ENCODE assay signal across 11 cellular contexts in the genomic region with DNA sequence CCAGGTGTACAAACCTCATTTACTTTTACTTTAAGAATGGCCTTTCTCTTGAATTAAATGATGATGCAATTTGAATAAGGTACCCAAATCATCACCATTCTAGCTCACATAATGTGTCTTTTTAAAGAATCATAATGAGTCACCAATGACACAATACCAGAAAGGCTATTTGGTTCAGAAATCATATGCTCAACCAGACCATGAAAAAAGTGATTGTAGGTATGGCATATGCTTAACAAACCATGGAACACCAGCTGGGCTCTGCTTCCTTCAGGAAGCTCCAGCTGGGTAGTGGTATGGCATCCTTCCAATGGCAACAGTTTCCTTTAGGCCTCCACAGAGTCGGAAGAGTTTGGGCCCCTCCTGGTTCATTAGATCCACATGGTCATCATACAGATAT.
DNase-seq lines count a peak whose midpoint lies in the region; TF ChIP-seq lines count a peak whose summit lies in the region.
"Had no signal": no experiment of that assay in that cellular context is flagged by ENCODE, and none has a peak within 500 bp of the region (broad histone marks: within the 10 kb centered on the region; RNA-seq: fewer than 3 reads in every experiment).

No MANE protein-coding gene starts in this region.

- no peaks in the 10 kb centered on the region for H3K9me3 ChIP-seq in SK-N-SH

- H3K27ac ChIP-seq in SK-N-SH (ENCODE audit: low read depth in 2 of 2, low read length in 1 of 2), result no peak overlapping the region

- WGBS in SK-N-SH (ENCODE audit: low lambda C conversion rate), result 0% methylated on average over 1 of the region's 1 CpG

- TF ChIP-seq EP300 in SK-N-SH (IDR thresholded peaks at IDR 0.05; ENCODE audit: borderline replicate concordance in 1 of 2, low read depth in 1 of 2, low read length in 1 of 2), result no peak

- H3K27me3 ChIP-seq in SK-N-SH (ENCODE audit: insufficient read depth), result no peaks in the 10 kb centered on the region

- no peaks in the 10 kb centered on the region for H3K79me2 ChIP-seq in SK-N-SH (ENCODE audit: insufficient read depth)

- CTCF ChIA-PET in SK-N-SH (lab: Yijun Ruan, JAX), result no interaction called here

- H3F3A ChIP-seq in SK-N-SH (replicated peaks; ENCODE audit: insufficient read depth), result no peaks in the 10 kb centered on the region

- no peak for TF ChIP-seq RAD21 in SK-N-SH (IDR thresholded peaks at IDR 0.05; ENCODE audit: low read length)

- 0 out of 2 replicates have a peak, but pooled peaks cover 2% of the 10 kb centered on the region for H3K9me2 ChIP-seq in SK-N-SH

- POLR2A ChIA-PET in SK-N-SH (lab: Yijun Ruan, JAX), result no interaction called here

- no peak overlapping the region for H3K9ac ChIP-seq in SK-N-SH

- no peak overlapping the region for H3K4me2 ChIP-seq in SK-N-SH

- H3K4me3 ChIP-seq in fibroblast of mammary gland (ENCODE audit: control insufficient read depth, low read depth, low read length), result no peak overlapping the region
- H3K4me3 ChIP-seq in SK-N-SH (ENCODE audit: low read depth in 2 of 2, low read length in 1 of 2), result no peak overlapping the region

- H4K20me1 ChIP-seq in SK-N-SH (ENCODE audit: insufficient read depth), result no peaks in the 10 kb centered on the region

- no peak overlapping the region for H2AFZ ChIP-seq in SK-N-SH (ENCODE audit: low read depth)

- H3K4me1 ChIP-seq in SK-N-SH (ENCODE audit: control insufficient read depth in 1 of 2, insufficient read depth in 2 of 2, low read depth in 1 of 2, low read length in 1 of 2), result no peaks in the 10 kb centered on the region; a peak in 1 of 4 replicates

- TF ChIP-seq CTCF in fibroblast of mammary gland (conservative IDR thresholded peaks at IDR 0.05; ENCODE audit: control insufficient read depth, insufficient read depth, low read depth, low read length) (no peak), SK-N-SH (IDR thresholded peaks at IDR 0.05) (no peak)

- no peaks in the 10 kb centered on the region for H3K36me3 ChIP-seq in SK-N-SH (replicated peaks in 1 of 2; ENCODE audit: control insufficient read depth in 1 of 2, insufficient read depth in 2 of 2, low read length in 1 of 2)

- peak; percentile 2 for DNase-seq in EH (ENCODE audit: low read depth)
- peak; percentile 9 for DNase-seq in HCEC 1CT
- peak; percentile 44 for DNase-seq in NCI-H1694 (lab: John Stamatoyannopoulos, UW)
- peak; percentile 54 for DNase-seq in fibroblast of mammary gland (ENCODE audit: low read depth)
- no peak for DNase-seq in activated CD8-positive, alpha-beta memory T cell treated with anti-CD3 and anti-CD28 coated beads, Interleukin-2, amount 50 U/mL, for 48 hours
- DNase-seq in ureter (ENCODE audit: low spot score), result no peak
- no peak for DNase-seq in germinal center (ENCODE audit: low spot score)
- no peak for DNase-seq in SK-N-SH
- DNase-seq: activated CD4-positive, alpha-beta T cell treated with anti-CD3 and anti-CD28 coated beads for 36 hours; activated naive CD4-positive, alpha-beta T cell treated with Interleukin-2 at 50 U/mL for 16 hours; endodermal cell had no signal

TF ChIP-seq in SK-N-SH, 30 proteins besides CTCF, POLR2A, EP300 and RAD21:
- TF ChIP-seq SMC3 (IDR thresholded peaks at IDR 0.05; ENCODE audit: low read depth, low read length), result no peak
- TF ChIP-seq, protein P1, sequence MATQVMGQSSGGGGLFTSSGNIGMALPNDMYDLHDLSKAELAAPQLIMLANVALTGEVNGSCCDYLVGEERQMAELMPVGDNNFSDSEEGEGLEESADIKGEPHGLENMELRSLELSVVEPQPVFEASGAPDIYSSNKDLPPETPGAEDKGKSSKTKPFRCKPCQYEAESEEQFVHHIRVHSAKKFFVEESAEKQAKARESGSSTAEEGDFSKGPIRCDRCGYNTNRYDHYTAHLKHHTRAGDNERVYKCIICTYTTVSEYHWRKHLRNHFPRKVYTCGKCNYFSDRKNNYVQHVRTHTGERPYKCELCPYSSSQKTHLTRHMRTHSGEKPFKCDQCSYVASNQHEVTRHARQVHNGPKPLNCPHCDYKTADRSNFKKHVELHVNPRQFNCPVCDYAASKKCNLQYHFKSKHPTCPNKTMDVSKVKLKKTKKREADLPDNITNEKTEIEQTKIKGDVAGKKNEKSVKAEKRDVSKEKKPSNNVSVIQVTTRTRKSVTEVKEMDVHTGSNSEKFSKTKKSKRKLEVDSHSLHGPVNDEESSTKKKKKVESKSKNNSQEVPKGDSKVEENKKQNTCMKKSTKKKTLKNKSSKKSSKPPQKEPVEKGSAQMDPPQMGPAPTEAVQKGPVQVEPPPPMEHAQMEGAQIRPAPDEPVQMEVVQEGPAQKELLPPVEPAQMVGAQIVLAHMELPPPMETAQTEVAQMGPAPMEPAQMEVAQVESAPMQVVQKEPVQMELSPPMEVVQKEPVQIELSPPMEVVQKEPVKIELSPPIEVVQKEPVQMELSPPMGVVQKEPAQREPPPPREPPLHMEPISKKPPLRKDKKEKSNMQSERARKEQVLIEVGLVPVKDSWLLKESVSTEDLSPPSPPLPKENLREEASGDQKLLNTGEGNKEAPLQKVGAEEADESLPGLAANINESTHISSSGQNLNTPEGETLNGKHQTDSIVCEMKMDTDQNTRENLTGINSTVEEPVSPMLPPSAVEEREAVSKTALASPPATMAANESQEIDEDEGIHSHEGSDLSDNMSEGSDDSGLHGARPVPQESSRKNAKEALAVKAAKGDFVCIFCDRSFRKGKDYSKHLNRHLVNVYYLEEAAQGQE (IDR thresholded peaks at IDR 0.05; ENCODE audit: low read depth, low read length), result no peak
- no peak for TF ChIP-seq MXI1 (IDR thresholded peaks at IDR 0.05; ENCODE audit: low read depth, low read length)
- no peak for TF ChIP-seq JUND (IDR thresholded peaks at IDR 0.05)
- TF ChIP-seq, protein P2, sequence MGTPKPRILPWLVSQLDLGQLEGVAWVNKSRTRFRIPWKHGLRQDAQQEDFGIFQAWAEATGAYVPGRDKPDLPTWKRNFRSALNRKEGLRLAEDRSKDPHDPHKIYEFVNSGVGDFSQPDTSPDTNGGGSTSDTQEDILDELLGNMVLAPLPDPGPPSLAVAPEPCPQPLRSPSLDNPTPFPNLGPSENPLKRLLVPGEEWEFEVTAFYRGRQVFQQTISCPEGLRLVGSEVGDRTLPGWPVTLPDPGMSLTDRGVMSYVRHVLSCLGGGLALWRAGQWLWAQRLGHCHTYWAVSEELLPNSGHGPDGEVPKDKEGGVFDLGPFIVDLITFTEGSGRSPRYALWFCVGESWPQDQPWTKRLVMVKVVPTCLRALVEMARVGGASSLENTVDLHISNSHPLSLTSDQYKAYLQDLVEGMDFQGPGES (IDR thresholded peaks at IDR 0.05; ENCODE audit: low read depth, low read length), result no peak
- TF ChIP-seq, protein P3, sequence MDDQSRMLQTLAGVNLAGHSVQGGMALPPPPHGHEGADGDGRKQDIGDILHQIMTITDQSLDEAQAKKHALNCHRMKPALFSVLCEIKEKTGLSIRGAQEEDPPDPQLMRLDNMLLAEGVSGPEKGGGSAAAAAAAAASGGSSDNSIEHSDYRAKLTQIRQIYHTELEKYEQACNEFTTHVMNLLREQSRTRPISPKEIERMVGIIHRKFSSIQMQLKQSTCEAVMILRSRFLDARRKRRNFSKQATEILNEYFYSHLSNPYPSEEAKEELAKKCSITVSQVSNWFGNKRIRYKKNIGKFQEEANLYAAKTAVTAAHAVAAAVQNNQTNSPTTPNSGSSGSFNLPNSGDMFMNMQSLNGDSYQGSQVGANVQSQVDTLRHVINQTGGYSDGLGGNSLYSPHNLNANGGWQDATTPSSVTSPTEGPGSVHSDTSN (IDR thresholded peaks at IDR 0.05), result no peak
- TF ChIP-seq TCF12 (IDR thresholded peaks at IDR 0.05), result no peak
- TF ChIP-seq, protein P4, sequence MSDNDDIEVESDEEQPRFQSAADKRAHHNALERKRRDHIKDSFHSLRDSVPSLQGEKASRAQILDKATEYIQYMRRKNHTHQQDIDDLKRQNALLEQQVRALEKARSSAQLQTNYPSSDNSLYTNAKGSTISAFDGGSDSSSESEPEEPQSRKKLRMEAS (IDR thresholded peaks at IDR 0.05; ENCODE audit: low read depth), result no peak
- TF ChIP-seq FOXJ3 (CRISPR knock-in tag; IDR thresholded peaks at IDR 0.05), result no peak
- no peak for TF ChIP-seq NRF1 (IDR thresholded peaks at IDR 0.05; ENCODE audit: low read depth, low read length)
- TF ChIP-seq MEF2A (IDR thresholded peaks at IDR 0.05; ENCODE audit: borderline replicate concordance, low read depth), result no peak

Comparison
In these comparisons a context has a peak if more than half of its experiments do, and no peak if none do; other contexts are left out.
1. DNase-seq: peak in EH (single experiment), HCEC 1CT (single experiment), NCI-H1694 (single experiment) and fibroblast of mammary gland (single experiment); none in activated CD8-positive, alpha-beta memory T cell treated with anti-CD3 and anti-CD28 coated beads, Interleukin-2, amount 50 U/mL, for 48 hours (single experiment), ureter (single experiment), germinal center (single experiment) and SK-N-SH (single experiment).